ENCODE assay signal across 22 cellular contexts in the genomic region with DNA sequence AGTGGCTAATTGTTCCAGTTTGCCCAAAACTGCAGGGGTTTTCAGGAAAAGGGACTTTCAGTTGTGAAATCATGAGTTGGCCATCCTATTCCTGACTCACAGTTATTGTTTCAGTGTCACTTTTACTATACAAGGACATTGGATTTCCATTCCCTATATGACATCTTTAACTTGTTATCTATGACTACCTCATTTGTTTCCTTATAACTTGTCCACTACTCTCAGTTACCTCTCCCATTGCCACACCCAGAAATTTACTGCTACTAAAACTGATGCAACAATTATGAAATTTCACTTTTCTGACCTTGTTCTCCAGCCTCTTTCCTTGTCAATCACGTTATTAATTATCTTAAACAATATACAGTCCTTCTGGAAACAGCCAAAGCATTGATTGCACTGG.
"Had no signal": no experiment of that assay in that cellular context is flagged by ENCODE, and none has a peak within 500 bp of the region (broad histone marks: within the 10 kb centered on the region; RNA-seq: fewer than 3 reads in every experiment).

No MANE protein-coding gene starts in this region.

- H3K27ac Mint-ChIP-seq: IgD-negative memory B cell had no signal

- DNase-seq: Kasumi-1, NCI-H1092, NCI-H1105 treated with DMSO at 0.1 percent for 48 hours, NCI-H1417 treated with DMSO at 0.1 percent for 48 hours, NCI-H146, NCI-H1694 treated with DMSO at 0.1 percent for 48 hours, NCI-H1930, NCI-H2081, NCI-H2107, NCI-H2227 treated with DMSO at 0.1 percent for 48 hours, NCI-H524, NCI-H526 treated with DMSO at 0.1 percent for 48 hours, NCI-H748 treated with DMSO at 0.1 percent for 48 hours, Peyer's patch, SHP77 treated with DMSO at 0.1 percent for 48 hours, SJCRH30 had no signal

- H3K36me3 ChIP-seq: Peyer's patch, SJCRH30 had no signal

- H3K4me3 ChIP-seq: K562, PC-9, Peyer's patch, SJCRH30 had no signal

- H3K4me1 Mint-ChIP-seq: IgD-negative memory B cell had no signal

- FAIRE-seq: HTR-8/SVneo, K562 had no signal

- H2AFZ ChIP-seq: PC-9 had no signal

- H3K27me3 Mint-ChIP-seq: IgD-negative memory B cell had no signal

- H3K9me3 ChIP-seq: Peyer's patch, SJCRH30 had no signal

- H3K27ac ChIP-seq: HL-60, KMS-11, PC-9, SJCRH30 had no signal

- H3K4me2 ChIP-seq: KMS-11, PC-9 had no signal

- H3K36me3 Mint-ChIP-seq: IgD-negative memory B cell had no signal

- H3K27me3 ChIP-seq: Peyer's patch, SJCRH30 had no signal

- H3K4me1 ChIP-seq: Peyer's patch, SJCRH30 had no signal

- H3K9ac ChIP-seq: KMS-11 had no signal

- H3K4me3 Mint-ChIP-seq: IgD-negative memory B cell had no signal
